In the genomic region with DNA sequence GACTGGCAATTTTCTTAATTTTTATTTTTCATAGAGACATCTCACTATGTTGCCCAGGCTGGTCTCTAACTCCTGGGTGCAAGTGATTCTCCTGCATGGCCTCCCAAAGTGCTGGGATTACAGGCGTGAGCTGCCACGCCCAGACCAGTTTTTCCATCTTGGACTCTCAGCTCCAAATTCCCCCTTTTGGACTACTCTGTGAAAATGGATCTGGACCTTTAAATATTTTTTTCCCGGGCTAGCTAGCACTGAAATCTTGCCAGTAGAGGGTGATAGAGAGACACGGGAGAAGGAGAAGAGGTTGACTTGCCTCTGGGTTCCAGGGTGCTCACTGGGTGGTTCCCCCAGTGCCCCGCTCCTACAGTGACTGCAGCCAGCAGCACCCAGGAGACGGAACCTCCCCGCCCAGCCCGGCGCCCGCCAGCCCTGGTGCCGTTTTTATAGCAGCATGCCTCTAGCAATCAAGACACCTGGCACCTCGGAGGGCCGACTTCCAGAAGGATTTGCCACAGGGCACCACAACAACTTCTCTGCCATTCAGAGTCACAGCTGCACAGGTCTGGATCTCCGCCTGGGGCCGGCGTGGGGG, we compare ENCODE assay signal across 8 cellular contexts. TPM values are rescaled to one million over a fixed set of nuclear protein-coding genes. Genes with fewer than 3 reads are reported as not detected.
DNase-seq lines count a peak whose midpoint lies in the region; ATAC-seq, FAIRE-seq and TF ChIP-seq lines count a peak whose summit lies in the region.

No MANE protein-coding gene starts in this region.

- H3K27me3 ChIP-seq in SU-DHL-6 (ENCODE audit: low read length) (no peaks in the 10 kb centered on the region), mammary epithelial cell (ENCODE audit: insufficient read depth, low read length) (no peaks in the 10 kb centered on the region)

- no peak for FAIRE-seq in kidney (lab: Jason Lieb, UNC)

- peak overlapping the region; percentile 50 for H3K4me3 ChIP-seq in AG04449 (ENCODE audit: low read depth, low read length)
- no peak overlapping the region for H3K4me3 ChIP-seq in SU-DHL-6 (ENCODE audit: insufficient read depth, low read length, poor library complexity, severe bottlenecking)
- H3K4me3 ChIP-seq in mammary epithelial cell (replicated peaks in 1 of 3; ENCODE audit: insufficient read depth in 1 of 3, low read depth in 2 of 3, low read length in 3 of 3) = peak overlapping the region; percentile 45 to 60 (median 50)
- peak overlapping the region in 1 of 2 donors; percentile 63 for H3K4me3 ChIP-seq in kidney (ENCODE audit: low read length in 2 of 2)

- TF ChIP-seq CTCF in AG04449 (IDR thresholded peaks at IDR 0.05; ENCODE audit: insufficient read depth, low read length, missing control alignments) (peak; percentile 73), SU-DHL-6 (IDR thresholded peaks at IDR 0.05; ENCODE audit: insufficient read depth, low read length, poor library complexity, severe bottlenecking) (peak; percentile 64), mammary epithelial cell (conservative IDR thresholded peaks at IDR 0.05 in 1 of 2, IDR thresholded peaks at IDR 0.05 in 1 of 2; ENCODE audit: extremely low read depth in 1 of 2, insufficient read depth in 1 of 2, low read depth in 1 of 2, low read length in 2 of 2) (peak; percentile 87 to 90), kidney (IDR thresholded peaks at IDR 0.05; ENCODE audit: borderline replicate concordance, extremely low read depth, insufficient read depth) (peak; percentile 81)

- peak overlapping the region; percentile 19; the same call in 1 of the 2 replicates for H3K9ac ChIP-seq in SU-DHL-6 (ENCODE audit: low read length)
- H3K9ac ChIP-seq in mammary epithelial cell (ENCODE audit: insufficient read depth, low read length) = no peak overlapping the region
- H3K9ac ChIP-seq in kidney (ENCODE audit: low read length in 2 of 2) = peak overlapping the region in 1 of 2 donors; percentile 40

- no peak overlapping the region for H3K27ac ChIP-seq in SU-DHL-6 (ENCODE audit: low read depth, low read length)
- no peak overlapping the region for H3K27ac ChIP-seq in mammary epithelial cell (ENCODE audit: insufficient read depth, low read depth, low read length)
- H3K27ac ChIP-seq in kidney (ENCODE audit: low read depth in 2 of 2, low read length in 2 of 2) = no peak overlapping the region

- H3K79me2 ChIP-seq in SU-DHL-6 (ENCODE audit: insufficient read depth, low read length) (no peaks in the 10 kb centered on the region), mammary epithelial cell (ENCODE audit: insufficient read depth, low read length) (no peaks in the 10 kb centered on the region)

- no peaks in the 10 kb centered on the region for H3K9me3 ChIP-seq in SU-DHL-6 (ENCODE audit: insufficient read depth, low read length)
- no peaks in the 10 kb centered on the region for H3K9me3 ChIP-seq in mammary epithelial cell (replicated peaks; ENCODE audit: insufficient read depth, low read length)
- H3K9me3 ChIP-seq in kidney (ENCODE audit: control insufficient read depth in 1 of 2, low read length in 2 of 2) = peaks cover 0 to 6% of the 10 kb centered on the region in 2 donors

- intact Hi-C loops in mammary epithelial cell (cut with micrococcal nuclease) (loop anchor here (1.0 kb wide), 3 partner anchors 10 to 123 kb away; a partner anchor contains a TSS), kidney (cut with DNase I) (no loop called here)

- dilution Hi-C loops in mammary epithelial cell (cut with HindIII; ENCODE audit: low sequenced_read_pairs) = no loop called here

- H3K36me3 ChIP-seq in SU-DHL-6 (ENCODE audit: low read length) = no peaks in the 10 kb centered on the region
- no peaks in the 10 kb centered on the region for H3K36me3 ChIP-seq in mammary epithelial cell (ENCODE audit: insufficient read depth, low read length)
- H3K36me3 ChIP-seq in kidney (ENCODE audit: control insufficient read depth in 1 of 2, insufficient read depth in 2 of 2, low read length in 2 of 2) = no peaks in the 10 kb centered on the region

- POLR2A ChIA-PET in AG04449 (lab: Yijun Ruan, JAX) = interaction anchor here (0.5 kb wide), 1 partner anchor 637 kb away, joined by 3 read pairs; no protein-coding TSS in a partner anchor

- 0% methylated on average over 7 of the region's 16 CpGs for WGBS in mammary epithelial cell (ENCODE audit: low coverage, missing lambda C conversion rate)

- no peaks in the 10 kb centered on the region for H4K20me1 ChIP-seq in SU-DHL-6 (ENCODE audit: low read depth, low read length)
- H4K20me1 ChIP-seq in mammary epithelial cell (ENCODE audit: insufficient read depth, low read length) = no peaks in the 10 kb centered on the region

- in situ Hi-C loops in mammary epithelial cell (cut with MboI; ENCODE audit: low sequenced_read_pairs in 2 of 2) = no loop called here

- peak overlapping the region; percentile 73 for H2AFZ ChIP-seq in SU-DHL-6 (ENCODE audit: low read depth, low read length, severe bottlenecking)
- peak overlapping the region; percentile 90 for H2AFZ ChIP-seq in mammary epithelial cell (ENCODE audit: low read depth, low read length)

- no TSS peak for BruUV-seq in mammary epithelial cell (replicated peaks; lab: Mats Ljungman, UMichigan)

- peak; percentile 99 for ATAC-seq in GM18502 (IDR thresholded peaks at IDR 0.05; ENCODE audit: poor library complexity, unreplicated experiment)
- ATAC-seq in HG02884 (IDR thresholded peaks at IDR 0.05; ENCODE audit: unreplicated experiment) = peak; percentile 89

- DNase-seq in AG04449 (ENCODE audit: low read depth, low spot score) (no peak), NCI-H1436 (lab: John Stamatoyannopoulos, UW) (peak; percentile 89), mammary epithelial cell (peak; percentile 76), kidney (peak; percentile 83)
- peak; percentile 21 to 25 for DNase-seq in stimulated activated CD4-positive, alpha-beta T cell treated with anti-CD3 and anti-CD28 coated beads, Interleukin-15, amount 100 ng/mL, for 48 hours (ENCODE audit: low read depth in 2 of 2)

- H3K4me2 ChIP-seq in SU-DHL-6 (ENCODE audit: low read depth, low read length, poor library complexity, severe bottlenecking) (peak overlapping the region; percentile 35), mammary epithelial cell (ENCODE audit: insufficient read depth, low read depth, low read length) (peak overlapping the region; percentile 99)

- no peaks in the 10 kb centered on the region for H3F3A ChIP-seq in SU-DHL-6 (ENCODE audit: insufficient read depth)

- H3K4me1 ChIP-seq in mammary epithelial cell (ENCODE audit: insufficient read depth, low read length) = peaks cover 5% of the 10 kb centered on the region
- H3K4me1 ChIP-seq in kidney (ENCODE audit: control insufficient read depth in 1 of 2, insufficient read depth in 1 of 2, low read depth in 1 of 2, low read length in 2 of 2) = peaks cover 0 to 2% of the 10 kb centered on the region in 2 donors

- CTCF ChIA-PET in AG04449 (lab: Yijun Ruan, JAX) (interaction anchor here (0.6 to 4.4 kb wide), 48 partner anchors 8 to 389 kb away, joined by 3 to 79 read pairs (median 5); a partner anchor contains a TSS), mammary epithelial cell (lab: Charles Lee; ENCODE audit: low non-redundant PET) (interaction anchor here (0.6 to 0.8 kb wide), 3 partner anchors 54 to 123 kb away, joined by 4 to 9 read pairs (median 4); no protein-coding TSS in a partner anchor)

- H3K9me2 ChIP-seq in SU-DHL-6 (replicated peaks; ENCODE audit: insufficient read depth, low read length) = no peaks in the 10 kb centered on the region

RNA-seq across cellular contexts. Expression of a gene that starts 34.7 kb away (rescaled TPM):
- total RNA-seq in mammary epithelial cell (1 to 10 TPM; 1.6 to 9.7 TPM), kidney (37.2 TPM)
- polyA plus RNA-seq in mammary epithelial cell (5.2 TPM), kidney (ENCODE audit: insufficient read depth, low read depth, low replicate concordance) (48.6 TPM)
- polyA minus RNA-seq in mammary epithelial cell = 1.3 TPM
